ENCODE assay signal across 14 cellular contexts in genomic region chr16:48603647-48604376, GRCh38. TPM values are rescaled to one million over a fixed set of nuclear protein-coding genes. Genes with fewer than 3 reads are reported as not detected.
DNase-seq lines count a peak whose midpoint lies in the region; ATAC-seq and TF ChIP-seq lines count a peak whose summit lies in the region.
"Had no signal": no experiment of that assay in that cellular context is flagged by ENCODE, and none has a peak within 500 bp of the region (broad histone marks: within the 10 kb centered on the region; RNA-seq: fewer than 3 reads in every experiment).

No MANE protein-coding gene starts in this region.

- no peaks in the 10 kb centered on the region for H3K9me3 ChIP-seq in PC-9 (ENCODE audit: insufficient read depth, low read depth)

- intact Hi-C loops in activated CD4-positive, alpha-beta T cell treated with anti-CD3 and anti-CD28 coated beads for 36 hours (cut with DNase I, micrococcal nuclease): loop anchor here in 1 of 2 experiments (10.0 kb wide), 1 partner anchor 1551 kb away; the partner anchor contains the start of gene TENT4B
- intact Hi-C loops in left colon (cut with DNase I, micrococcal nuclease): no loop called here
- intact Hi-C loops in PC-9 (cut with micrococcal nuclease; ENCODE audit: unreplicated experiment): no loop called here

- ATAC-seq in activated CD4-positive, alpha-beta T cell treated with anti-CD3 and anti-CD28 coated beads for 36 hours: no peak
- no peak for ATAC-seq in activated T-helper 17 cell treated with anti-CD3 and anti-CD28 coated beads, Interleukin-2, amount 50 U/mL, for 72 hours (replicated peaks)
- peak; percentile 67 for ATAC-seq in left colon
- ATAC-seq: activated T-cell treated with anti-CD3 and anti-CD28 coated beads, Interleukin-2, amount 50 U/mL, for 4 hours had no signal

- CTCF ChIA-PET in activated CD4-positive, alpha-beta T cell treated with anti-CD3 and anti-CD28 coated beads for 36 hours (lab: Charles Lee): interaction anchor here (0.6 to 2.2 kb wide), 6 partner anchors 11 to 273 kb away, joined by 3 to 8 read pairs (median 4); no protein-coding TSS in a partner anchor
- CTCF ChIA-PET in PC-9 (lab: Charles Lee): interaction anchor here (0.6 kb wide), 1 partner anchor 10 kb away, joined by 3 read pairs; no protein-coding TSS in a partner anchor

- H3K27me3 ChIP-seq in PC-9 (ENCODE audit: insufficient read depth, low read depth): no peaks in the 10 kb centered on the region

- TF ChIP-seq CTCF in PC-9 (conservative IDR thresholded peaks at IDR 0.05): no peak

- no TSS peak for BruUV-seq in PC-9 (replicated peaks; lab: Mats Ljungman, UMichigan)

- H3K27me3 Mint-ChIP-seq in activated CD4-positive, alpha-beta T cell treated with anti-CD3 and anti-CD28 coated beads for 36 hours: no peaks in the 10 kb centered on the region
- H3K27me3 Mint-ChIP-seq in activated T-helper 17 cell treated with anti-CD3 and anti-CD28 coated beads, Interleukin-2, amount 50 U/mL, for 72 hours: no peaks in the 10 kb centered on the region
- H3K27me3 Mint-ChIP-seq: memory B cell had no signal

- no peak overlapping the region for H3K27ac ChIP-seq in PC-9

- peak overlapping the region; percentile 49 for H3K27ac Mint-ChIP-seq in activated CD4-positive, alpha-beta T cell treated with anti-CD3 and anti-CD28 coated beads for 36 hours
- H3K27ac Mint-ChIP-seq in activated T-helper 17 cell treated with anti-CD3 and anti-CD28 coated beads, Interleukin-2, amount 50 U/mL, for 72 hours: peak overlapping the region; percentile 34
- H3K27ac Mint-ChIP-seq: memory B cell had no signal

- peaks cover 29% of the 10 kb centered on the region for H3F3A ChIP-seq in PC-9 (ENCODE audit: insufficient read depth, low read depth)

- peaks cover 2% of the 10 kb centered on the region for H3K9me3 Mint-ChIP-seq in activated CD4-positive, alpha-beta T cell treated with anti-CD3 and anti-CD28 coated beads for 36 hours (ENCODE audit: low read depth)
- H3K9me3 Mint-ChIP-seq in activated T-helper 17 cell treated with anti-CD3 and anti-CD28 coated beads, Interleukin-2, amount 50 U/mL, for 72 hours: no peaks in the 10 kb centered on the region
- H3K9me3 Mint-ChIP-seq: activated T-cell treated with anti-CD3 and anti-CD28 coated beads, Interleukin-2, amount 50 U/mL, for 4 hours; memory B cell had no signal

- DNase-seq in activated CD4-positive, alpha-beta T cell treated with anti-CD3 and anti-CD28 coated beads for 36 hours: no peak
- no peak for DNase-seq in activated CD4-positive, alpha-beta T cell treated with anti-CD3 and anti-CD28 coated beads for 4 hours
- DNase-seq in left colon: no peak
- peak; percentile 18 for DNase-seq in stimulated activated CD8-positive, alpha-beta memory T cell treated with anti-CD3 and anti-CD28 coated beads, Interleukin-4, amount 100 ng/mL, for 48 hours
- DNase-seq in PC-9: no peak
- DNase-seq in superior temporal gyrus (ENCODE audit: extremely low spot score): no peak
- no peak for DNase-seq in NCI-H2227 (lab: John Stamatoyannopoulos, UW; ENCODE audit: unreplicated experiment)
- DNase-seq: activated T-cell treated with anti-CD3 and anti-CD28 coated beads, Interleukin-2, amount 50 U/mL, for 4 hours; Calu3; NCI-H187 treated with DMSO at 0.1 percent for 48 hours; NCI-H526 had no signal

- no peaks in the 10 kb centered on the region for H3K9me2 ChIP-seq in PC-9 (ENCODE audit: insufficient read depth)

- POLR2A ChIA-PET in activated CD4-positive, alpha-beta T cell treated with anti-CD3 and anti-CD28 coated beads for 36 hours (lab: Charles Lee): no interaction called here
- POLR2A ChIA-PET in PC-9 (lab: Charles Lee; ENCODE audit: unreplicated experiment): interaction anchor here (0.6 kb wide), 2 partner anchors 21 to 345 kb away, joined by 3 to 5 read pairs; no protein-coding TSS in a partner anchor

- peaks cover 42% of the 10 kb centered on the region for H3K4me1 Mint-ChIP-seq in activated CD4-positive, alpha-beta T cell treated with anti-CD3 and anti-CD28 coated beads for 36 hours
- H3K4me1 Mint-ChIP-seq in activated T-helper 17 cell treated with anti-CD3 and anti-CD28 coated beads, Interleukin-2, amount 50 U/mL, for 72 hours: peaks cover 30% of the 10 kb centered on the region

- H3K4me2 ChIP-seq in PC-9: no peak overlapping the region
- H3K4me2 ChIP-seq: smooth muscle cell had no signal

- peaks cover 32% of the 10 kb centered on the region for H3K4me1 ChIP-seq in PC-9 (replicated peaks; ENCODE audit: insufficient read depth)

- H3K4me3 ChIP-seq in PC-9: no peak overlapping the region
- H3K4me3 ChIP-seq: smooth muscle cell had no signal

- no peak overlapping the region for H2AFZ ChIP-seq in PC-9

- H3K4me3 Mint-ChIP-seq in activated CD4-positive, alpha-beta T cell treated with anti-CD3 and anti-CD28 coated beads for 36 hours: no peak overlapping the region
- peak overlapping the region; percentile 36 for H3K4me3 Mint-ChIP-seq in activated T-helper 17 cell treated with anti-CD3 and anti-CD28 coated beads, Interleukin-2, amount 50 U/mL, for 72 hours
- H3K4me3 Mint-ChIP-seq: memory B cell had no signal

- H3K36me3 ChIP-seq in PC-9 (ENCODE audit: low read depth): no peaks in the 10 kb centered on the region

- peaks cover 95% of the 10 kb centered on the region for H3K79me2 ChIP-seq in PC-9 (ENCODE audit: low read depth)

- H3K36me3 Mint-ChIP-seq in activated CD4-positive, alpha-beta T cell treated with anti-CD3 and anti-CD28 coated beads for 36 hours (ENCODE audit: low read depth): peaks cover 23% of the 10 kb centered on the region
- no peaks in the 10 kb centered on the region for H3K36me3 Mint-ChIP-seq in activated T-helper 17 cell treated with anti-CD3 and anti-CD28 coated beads, Interleukin-2, amount 50 U/mL, for 72 hours (ENCODE audit: low read depth)

- peaks cover 59% of the 10 kb centered on the region for H4K20me1 ChIP-seq in PC-9 (ENCODE audit: insufficient read depth)

RNA-seq across cellular contexts. Expression of gene N4BP1, which starts 6.2 kb away (rescaled TPM):
- 10 to 100 TPM; 49.2 to 69.4 TPM for total RNA-seq in activated CD4-positive, alpha-beta T cell treated with anti-CD3 and anti-CD28 coated beads for 36 hours
- total RNA-seq in activated T-helper 17 cell treated with anti-CD3 and anti-CD28 coated beads, Interleukin-2, amount 50 U/mL, for 72 hours: 10 to 100 TPM; 48.1 to 56.8 TPM
- total RNA-seq in left colon (10 to 100 TPM; 36.4 to 42.3 TPM), PC-9 (2021) (21.6 and 23.8 TPM in 2 replicates)
